Comparison of ENCODE assay signal across 9 cellular contexts in genomic region chr17:8152981-8153549, GRCh38. TPM values are rescaled to one million over a fixed set of nuclear protein-coding genes. Genes with fewer than 3 reads are reported as not detected.
DNase-seq lines count a peak whose midpoint lies in the region; ATAC-seq, FAIRE-seq and TF ChIP-seq lines count a peak whose summit lies in the region.
"Had no signal": no experiment of that assay in that cellular context is flagged by ENCODE, and none has a peak within 500 bp of the region (broad histone marks: within the 10 kb centered on the region; RNA-seq: fewer than 3 reads in every experiment).

No MANE protein-coding gene starts in this region.

- H3K36me3 Mint-ChIP-seq in activated naive CD8-positive, alpha-beta T cell treated with anti-CD3 and anti-CD28 coated beads for 36 hours: peaks cover 10% of the 10 kb centered on the region

- peaks cover 36 to 47% of the 10 kb centered on the region in 2 experiments; a peak in 3 of 4 replicates for H3K4me1 ChIP-seq in SK-N-SH (ENCODE audit: control insufficient read depth in 1 of 2, insufficient read depth in 2 of 2, low read depth in 1 of 2, low read length in 1 of 2)

- TF ChIP-seq RAD21 in SK-N-SH (IDR thresholded peaks at IDR 0.05; ENCODE audit: low read length): no peak

- H3K9me2 ChIP-seq in SK-N-SH: no peaks in the 10 kb centered on the region

- TF ChIP-seq CTCF in SK-N-SH (IDR thresholded peaks at IDR 0.05): no peak

- no peaks in the 10 kb centered on the region for H3K9me3 ChIP-seq in SK-N-SH

- no peak overlapping the region for H2AFZ ChIP-seq in SK-N-SH (ENCODE audit: low read depth)

- H3K36me3 ChIP-seq in SK-N-SH (replicated peaks in 1 of 2; ENCODE audit: control insufficient read depth in 1 of 2, insufficient read depth in 2 of 2, low read length in 1 of 2): peaks cover 7 to 19% of the 10 kb centered on the region in 2 experiments

- H3F3A ChIP-seq in SK-N-SH (replicated peaks; ENCODE audit: insufficient read depth): peaks cover 25% of the 10 kb centered on the region

- H3K27me3 ChIP-seq in SK-N-SH (ENCODE audit: insufficient read depth): no peaks in the 10 kb centered on the region

- peak overlapping the region; percentile 96 for H3K4me3 Mint-ChIP-seq in activated naive CD8-positive, alpha-beta T cell treated with anti-CD3 and anti-CD28 coated beads for 36 hours

- H3K4me3 ChIP-seq in SK-N-SH (ENCODE audit: low read depth in 2 of 2, low read length in 1 of 2): no peak overlapping the region

- H3K9me3 Mint-ChIP-seq in activated naive CD8-positive, alpha-beta T cell treated with anti-CD3 and anti-CD28 coated beads for 36 hours: no peaks in the 10 kb centered on the region

- POLR2A ChIA-PET in SK-N-SH (lab: Yijun Ruan, JAX): no interaction called here

- H3K27ac ChIP-seq in SK-N-SH (ENCODE audit: low read depth in 2 of 2, low read length in 1 of 2) (peak overlapping the region; percentile 85 to 95), substantia nigra (ENCODE audit: low read depth, low read length, poor library complexity, severe bottlenecking) (peak overlapping the region; percentile 99)

- H3K79me2 ChIP-seq in SK-N-SH (ENCODE audit: insufficient read depth): peaks cover 26% of the 10 kb centered on the region

- DNase-seq in SK-N-SH (no peak), islet precursor cell (peak; percentile 48), substantia nigra (lab: John Stamatoyannopoulos, UW) (peak in 2 of 49 donors; percentile 40 to 55), urothelium cell line (ENCODE audit: low spot score) (no peak)
- DNase-seq in activated naive CD8-positive, alpha-beta T cell treated with anti-CD3 and anti-CD28 coated beads for 36 hours: no peak
- no peak for DNase-seq in stimulated activated CD4-positive, alpha-beta T cell treated with anti-CD3 and anti-CD28 coated beads, Interleukin-15, amount 100 ng/mL, for 24 hours

- peak overlapping the region; percentile 98 for H3K9ac ChIP-seq in SK-N-SH

- H3K27me3 Mint-ChIP-seq in activated naive CD8-positive, alpha-beta T cell treated with anti-CD3 and anti-CD28 coated beads for 36 hours: no peaks in the 10 kb centered on the region

- FAIRE-seq in urothelium cell line (lab: Jason Lieb, UNC): no peak

- CTCF ChIA-PET in SK-N-SH (lab: Yijun Ruan, JAX): interaction anchor here (1.2 to 1.9 kb wide), 3 partner anchors 15 to 79 kb away, joined by 3 to 7 read pairs (median 4); no protein-coding TSS in a partner anchor

- H3K27ac Mint-ChIP-seq in activated naive CD8-positive, alpha-beta T cell treated with anti-CD3 and anti-CD28 coated beads for 36 hours: no peak overlapping the region

- no peak for TF ChIP-seq EP300 in SK-N-SH (IDR thresholded peaks at IDR 0.05; ENCODE audit: borderline replicate concordance in 1 of 2, low read depth in 1 of 2, low read length in 1 of 2)

- peak overlapping the region; percentile 95 for H3K4me2 ChIP-seq in SK-N-SH

- ATAC-seq in SK-N-SH treated with all-trans-retinoic acid at 6 μM for 48 hours (no peak), HG03175 (IDR thresholded peaks at IDR 0.05; ENCODE audit: unreplicated experiment) (no peak)

- peaks cover 9% of the 10 kb centered on the region; the same call in 1 of the 2 replicates for H4K20me1 ChIP-seq in SK-N-SH (ENCODE audit: insufficient read depth)

- H3K4me1 Mint-ChIP-seq in activated naive CD8-positive, alpha-beta T cell treated with anti-CD3 and anti-CD28 coated beads for 36 hours: peaks cover 41% of the 10 kb centered on the region

- 83% methylated on average over 9 of the region's 9 CpGs for WGBS in SK-N-SH (ENCODE audit: low lambda C conversion rate)

TF ChIP-seq in SK-N-SH, 30 proteins besides CTCF, POLR2A, EP300 and RAD21 (continues in another document):
- TF ChIP-seq JUND (IDR thresholded peaks at IDR 0.05) (no peak), NRF1 (IDR thresholded peaks at IDR 0.05; ENCODE audit: low read depth, low read length) (no peak), POLR2AphosphoS5 (IDR thresholded peaks at IDR 0.05; ENCODE audit: low read depth, low read length) (no peak), REST (IDR thresholded peaks at IDR 0.05; ENCODE audit: low read depth, low read length) (no peak)

TF ChIP-seq in SK-N-SH treated with all-trans-retinoic acid at 6 μM for 48 hours, 23 proteins besides CTCF, POLR2A, EP300 and RAD21:
- TF ChIP-seq SNAI2 (CRISPR knock-in tag; IDR thresholded peaks at IDR 0.05) (no peak), GLIS3 (CRISPR knock-in tag; IDR thresholded peaks at IDR 0.05) (no peak), ZFP3 (CRISPR knock-in tag; IDR thresholded peaks at IDR 0.05) (no peak), TSHZ2 (CRISPR knock-in tag; IDR thresholded peaks at IDR 0.05) (no peak), CSDC2 (CRISPR knock-in tag; IDR thresholded peaks at IDR 0.05) (no peak), PATZ1 (CRISPR knock-in tag; IDR thresholded peaks at IDR 0.05; ENCODE audit: borderline replicate concordance) (no peak), ESRRG (CRISPR knock-in tag; IDR thresholded peaks at IDR 0.05) (no peak), ZNF565 (CRISPR knock-in tag; conservative IDR thresholded peaks at IDR 0.05; ENCODE audit: low read depth) (no peak), RARB (CRISPR knock-in tag; IDR thresholded peaks at IDR 0.05) (no peak), ISL1 (CRISPR knock-in tag; IDR thresholded peaks at IDR 0.05) (no peak)

RNA-seq across cellular contexts. Expression of gene PER1, which starts 0.9 kb away (rescaled TPM):
- 32.7 and 56.8 TPM in 2 replicates for polyA plus RNA-seq in SK-N-SH (2012; rRNA removed)
- 2.7 and 4.0 TPM in 2 replicates for polyA plus RNA-seq in SK-N-SH (2012; cell fraction: cytosol; rRNA removed)
- polyA plus RNA-seq in SK-N-SH (2012; cell fraction: nucleus; rRNA removed): 201 and 297 TPM in 2 replicates
- total RNA-seq in activated naive CD8-positive, alpha-beta T cell treated with anti-CD3 and anti-CD28 coated beads for 36 hours: 10 to 100 TPM; 55.7 to 56.1 TPM

RNA-seq across cellular contexts. Expression of gene VAMP2, which starts 9.7 kb away (rescaled TPM):
- polyA plus RNA-seq in SK-N-SH (2012; rRNA removed): 42.0 and 43.4 TPM in 2 replicates
- 39.1 and 45.5 TPM in 2 replicates for polyA plus RNA-seq in SK-N-SH (2012; cell fraction: cytosol; rRNA removed)
- 81.4 and 130 TPM in 2 replicates for polyA plus RNA-seq in SK-N-SH (2012; cell fraction: nucleus; rRNA removed)
- total RNA-seq in activated naive CD8-positive, alpha-beta T cell treated with anti-CD3 and anti-CD28 coated beads for 36 hours: 10 to 100 TPM; 27.7 to 28.4 TPM

RNA-seq across cellular contexts. Expression of gene TMEM107, which starts 23.1 kb away (rescaled TPM):
- 18.6 and 19.2 TPM in 2 replicates for polyA plus RNA-seq in SK-N-SH (2012; rRNA removed)
- 16.7 and 17.7 TPM in 2 replicates for polyA plus RNA-seq in SK-N-SH (2012; cell fraction: cytosol; rRNA removed)
- 16.7 and 21.4 TPM in 2 replicates for polyA plus RNA-seq in SK-N-SH (2012; cell fraction: nucleus; rRNA removed)
- total RNA-seq in activated naive CD8-positive, alpha-beta T cell treated with anti-CD3 and anti-CD28 coated beads for 36 hours: 10 to 100 TPM; 26.0 to 26.3 TPM

RNA-seq across cellular contexts. Expression of gene HES7, which starts 29.2 kb away (rescaled TPM):
- 0.71 and 1.2 TPM in 2 replicates for polyA plus RNA-seq in SK-N-SH (2012; rRNA removed)
- polyA plus RNA-seq in SK-N-SH (2012; cell fraction: cytosol; rRNA removed): 0.42 and 0.67 TPM in 2 replicates
- 7.3 and 13.8 TPM in 2 replicates for polyA plus RNA-seq in SK-N-SH (2012; cell fraction: nucleus; rRNA removed)
- total RNA-seq in activated naive CD8-positive, alpha-beta T cell treated with anti-CD3 and anti-CD28 coated beads for 36 hours: 1 to 10 TPM; 1.9 to 2.0 TPM

RNA-seq across cellular contexts. Expression of gene ALOXE3, which starts 34.8 kb away (rescaled TPM):
- polyA plus RNA-seq in SK-N-SH (2012; rRNA removed): 0.13 and 0.46 TPM in 2 replicates
- 0.15 and 0.18 TPM in 2 replicates for polyA plus RNA-seq in SK-N-SH (2012; cell fraction: cytosol; rRNA removed)
- polyA plus RNA-seq in SK-N-SH (2012; cell fraction: nucleus; rRNA removed): 0.56 and 0.58 TPM in 2 replicates
- total RNA-seq in activated naive CD8-positive, alpha-beta T cell treated with anti-CD3 and anti-CD28 coated beads for 36 hours: under 1 TPM in 1 of 2 experiments, not detected in 1; 0.10 TPM
- total RNA-seq: dermis microvascular lymphatic vessel endothelial cell had no signal
